31 cellular contexts compared by ENCODE assay signal in genomic region chr6:83976037-83976755, GRCh38. TPM values are rescaled to one million over a fixed set of nuclear protein-coding genes. Genes with fewer than 3 reads are reported as not detected.
DNase-seq lines count a peak whose midpoint lies in the region; ATAC-seq and TF ChIP-seq lines count a peak whose summit lies in the region.
"Had no signal": no experiment of that assay in that cellular context is flagged by ENCODE, and none has a peak within 500 bp of the region (broad histone marks: within the 10 kb centered on the region; RNA-seq: fewer than 3 reads in every experiment).

No MANE protein-coding gene starts in this region.

- H3K4me3 Mint-ChIP-seq in activated T-cell treated with anti-CD3 and anti-CD28 coated beads, Interleukin-2, amount 50 U/mL, for 4 hours = no peak overlapping the region
- H3K4me3 Mint-ChIP-seq in stimulated activated memory B cell treated with anti-CD40 and anti-IgM and Interleukin-4, amounts not matched to agents 10 μg/mL and 1 μg/mL and 100 μg/mL, for 72 hours = no peak overlapping the region
- H3K4me3 Mint-ChIP-seq: CD4-positive, alpha-beta memory T cell; IgD-negative memory B cell; mesothelial cell of epicardium; naive thymus-derived CD8-positive, alpha-beta T cell had no signal

- no peak overlapping the region for H3K27ac Mint-ChIP-seq in stimulated activated memory B cell treated with anti-CD40 and anti-IgM and Interleukin-4, amounts not matched to agents 10 μg/mL and 1 μg/mL and 100 μg/mL, for 72 hours
- H3K27ac Mint-ChIP-seq: CD4-positive, alpha-beta memory T cell; IgD-negative memory B cell had no signal

- intact Hi-C loops in PC-3 (cut with micrococcal nuclease) = no loop called here

- H3K27me3 Mint-ChIP-seq in activated T-cell treated with anti-CD3 and anti-CD28 coated beads, Interleukin-2, amount 50 U/mL, for 4 hours (ENCODE audit: low read depth) = no peaks in the 10 kb centered on the region
- no peaks in the 10 kb centered on the region for H3K27me3 Mint-ChIP-seq in stimulated activated memory B cell treated with anti-CD40 and anti-IgM and Interleukin-4, amounts not matched to agents 10 μg/mL and 1 μg/mL and 100 μg/mL, for 72 hours
- H3K27me3 Mint-ChIP-seq: CD4-positive, alpha-beta memory T cell; IgD-negative memory B cell; naive thymus-derived CD8-positive, alpha-beta T cell had no signal

- H3K27ac ChIP-seq in PC-3 (ENCODE audit: low read length) = peak overlapping the region; percentile 7; the same call in 1 of the 2 replicates
- H3K27ac ChIP-seq: A549, adrenal gland, body of pancreas, epithelial cell of prostate, left ventricle myocardium inferior, Peyer's patch, right atrium auricular region, tibial nerve had no signal

- H4K20me1 ChIP-seq in PC-3 (ENCODE audit: low read length) = no peaks in the 10 kb centered on the region

- H3F3A ChIP-seq in PC-3 (ENCODE audit: low read length, unreplicated experiment) = no peaks in the 10 kb centered on the region

- no peaks in the 10 kb centered on the region for H3K27me3 ChIP-seq in PC-3 (ENCODE audit: low read length)
- no peaks in the 10 kb centered on the region for H3K27me3 ChIP-seq in iPS-15b (ENCODE audit: control insufficient read depth, insufficient read depth, low read length)
- no peaks in the 10 kb centered on the region for H3K27me3 ChIP-seq in mucosa of stomach (ENCODE audit: control insufficient read depth, insufficient read depth, low read length)
- H3K27me3 ChIP-seq: adrenal gland, body of pancreas, Peyer's patch, right atrium auricular region, tibial nerve had no signal

- POLR2A ChIA-PET in PC-3 (lab: Charles Lee; ENCODE audit: unreplicated experiment) = no interaction called here

- TF ChIP-seq CTCF in PC-3 (conservative IDR thresholded peaks at IDR 0.05; ENCODE audit: low read depth, low read length) = no peak

- no peaks in the 10 kb centered on the region for H3K36me3 Mint-ChIP-seq in activated T-cell treated with anti-CD3 and anti-CD28 coated beads, Interleukin-2, amount 50 U/mL, for 4 hours (ENCODE audit: insufficient read depth)
- H3K36me3 Mint-ChIP-seq in stimulated activated memory B cell treated with anti-CD40 and anti-IgM and Interleukin-4, amounts not matched to agents 10 μg/mL and 1 μg/mL and 100 μg/mL, for 72 hours = peaks cover 32% of the 10 kb centered on the region

- no peaks in the 10 kb centered on the region for H3K36me3 ChIP-seq in PC-3 (ENCODE audit: low read depth, low read length)
- H3K36me3 ChIP-seq in iPS-15b (ENCODE audit: control insufficient read depth, insufficient read depth, low read length) = no peaks in the 10 kb centered on the region
- H3K36me3 ChIP-seq in mucosa of stomach (ENCODE audit: control insufficient read depth, insufficient read depth, low read length) = no peaks in the 10 kb centered on the region
- H3K36me3 ChIP-seq: adrenal gland, left ventricle myocardium inferior, Peyer's patch, right atrium auricular region, tibial nerve had no signal

- H3K9ac ChIP-seq in PC-3 (ENCODE audit: low read length) = no peak overlapping the region
- H3K9ac ChIP-seq in iPS-15b (ENCODE audit: low read depth, low read length) = peak overlapping the region; percentile 48
- H3K9ac ChIP-seq in mucosa of stomach (ENCODE audit: low read length) = peak overlapping the region; percentile 49

- peaks cover 6% of the 10 kb centered on the region; the same call in 1 of the 2 replicates for H3K9me3 ChIP-seq in PC-3 (ENCODE audit: low read length)
- H3K9me3 ChIP-seq in iPS-15b (ENCODE audit: control insufficient read depth, insufficient read depth, low read length) = peaks cover 11% of the 10 kb centered on the region
- H3K9me3 ChIP-seq in mucosa of stomach (ENCODE audit: control insufficient read depth, low read length) = no peaks in the 10 kb centered on the region
- H3K9me3 ChIP-seq: adrenal gland, Peyer's patch had no signal

- no peak overlapping the region for H2AFZ ChIP-seq in PC-3 (ENCODE audit: low read length)

- H3K4me1 ChIP-seq in PC-3 (ENCODE audit: insufficient read depth, low read length) (peaks cover 11% of the 10 kb centered on the region; the same call in 1 of the 2 replicates), iPS-15b (ENCODE audit: control insufficient read depth, insufficient read depth, low read length) (peaks cover 28% of the 10 kb centered on the region), mucosa of stomach (ENCODE audit: control insufficient read depth, insufficient read depth, low read length) (peaks cover 24% of the 10 kb centered on the region)
- H3K4me1 ChIP-seq: A549, adrenal gland, body of pancreas, left ventricle myocardium inferior, Peyer's patch, right atrium auricular region, tibial nerve had no signal

- BruUV-seq in PC-3 (replicated peaks; lab: Mats Ljungman, UMichigan) = no TSS peak

- H3K4me2 ChIP-seq in PC-3 (ENCODE audit: low read length) = no peak overlapping the region
- H3K4me2 ChIP-seq: A549 had no signal

- no peak for ATAC-seq in PC-3
- no peak for ATAC-seq in activated T-cell treated with anti-CD3 and anti-CD28 coated beads, Interleukin-2, amount 50 U/mL, for 4 hours
- ATAC-seq in stimulated activated memory B cell treated with anti-CD40 and anti-IgM and Interleukin-4, amounts not matched to agents 10 μg/mL and 1 μg/mL and 100 μg/mL, for 72 hours = no peak
- ATAC-seq: A549; body of pancreas; naive thymus-derived CD8-positive, alpha-beta T cell had no signal

- H3K9me3 Mint-ChIP-seq in activated T-cell treated with anti-CD3 and anti-CD28 coated beads, Interleukin-2, amount 50 U/mL, for 4 hours = peaks cover 3% of the 10 kb centered on the region
- H3K9me3 Mint-ChIP-seq in stimulated activated memory B cell treated with anti-CD40 and anti-IgM and Interleukin-4, amounts not matched to agents 10 μg/mL and 1 μg/mL and 100 μg/mL, for 72 hours = peaks cover 9% of the 10 kb centered on the region

- CTCF ChIA-PET in PC-3 (lab: Charles Lee) = no interaction called here

- no peak overlapping the region for H3K4me3 ChIP-seq in PC-3 (ENCODE audit: low read length)
- H3K4me3 ChIP-seq in iPS-15b (ENCODE audit: low read depth, low read length) = no peak overlapping the region
- no peak overlapping the region for H3K4me3 ChIP-seq in mucosa of stomach (ENCODE audit: low read length)
- H3K4me3 ChIP-seq: A549, adrenal gland, body of pancreas, left ventricle myocardium inferior, Peyer's patch, right atrium auricular region, tibial nerve had no signal

- H3K79me2 ChIP-seq in PC-3 (ENCODE audit: low read length) = no peaks in the 10 kb centered on the region

- no peaks in the 10 kb centered on the region for H3K4me1 Mint-ChIP-seq in activated T-cell treated with anti-CD3 and anti-CD28 coated beads, Interleukin-2, amount 50 U/mL, for 4 hours (ENCODE audit: low read depth)
- H3K4me1 Mint-ChIP-seq in stimulated activated memory B cell treated with anti-CD40 and anti-IgM and Interleukin-4, amounts not matched to agents 10 μg/mL and 1 μg/mL and 100 μg/mL, for 72 hours = no peaks in the 10 kb centered on the region
- H3K4me1 Mint-ChIP-seq: CD4-positive, alpha-beta memory T cell; IgD-negative memory B cell; naive thymus-derived CD8-positive, alpha-beta T cell had no signal

- DNase-seq in ELF-1 (ENCODE audit: low read depth, low spot score) (peak; percentile 21), PC-3 (no peak), COR-L47 (lab: John Stamatoyannopoulos, UW) (no peak), retina (no peak)
- DNase-seq in activated T-cell treated with anti-CD3 and anti-CD28 coated beads, Interleukin-2, amount 50 U/mL, for 4 hours = no peak
- DNase-seq: activated CD4-positive, alpha-beta T cell treated with anti-CD3 and anti-CD28 coated beads, Interleukin-2, amount 50 U/mL, for 1 hour; activated naive CD4-positive, alpha-beta T cell; activated T-cell treated with anti-CD3 and anti-CD28 coated beads, Interleukin-2, amount 50 U/mL, for 48 hours; adrenal gland; body of pancreas; CD4-positive, alpha-beta memory T cell; DMS 273 treated with DMSO at 0.1 percent for 48 hours; left ventricle myocardium inferior; naive thymus-derived CD8-positive, alpha-beta T cell; NCI-H1092; NCI-H187 treated with DMSO at 0.1 percent for 48 hours; NCI-H524; Peyer's patch; SHP77 treated with DMSO at 0.1 percent for 48 hours; stimulated activated CD4-positive, alpha-beta T cell treated with anti-CD3 and anti-CD28 coated beads, Interleukin-2, amount 100 ng/mL, for 24 hours; T1000 had no signal

- no peaks in the 10 kb centered on the region for H3K9me2 ChIP-seq in PC-3 (replicated peaks; ENCODE audit: low read length)

RNA-seq across cellular contexts. Expression of gene MRAP2, which starts 57.4 kb away (rescaled TPM):
- total RNA-seq in PC-3 (2014; rRNA removed) = 0.07 and 0.12 TPM in 2 replicates
- total RNA-seq in activated T-cell treated with anti-CD3 and anti-CD28 coated beads, Interleukin-2, amount 50 U/mL, for 4 hours = not detected
- total RNA-seq: CD4-positive, alpha-beta memory T cell; G401; naive thymus-derived CD8-positive, alpha-beta T cell had no signal
